In the genomic region with DNA sequence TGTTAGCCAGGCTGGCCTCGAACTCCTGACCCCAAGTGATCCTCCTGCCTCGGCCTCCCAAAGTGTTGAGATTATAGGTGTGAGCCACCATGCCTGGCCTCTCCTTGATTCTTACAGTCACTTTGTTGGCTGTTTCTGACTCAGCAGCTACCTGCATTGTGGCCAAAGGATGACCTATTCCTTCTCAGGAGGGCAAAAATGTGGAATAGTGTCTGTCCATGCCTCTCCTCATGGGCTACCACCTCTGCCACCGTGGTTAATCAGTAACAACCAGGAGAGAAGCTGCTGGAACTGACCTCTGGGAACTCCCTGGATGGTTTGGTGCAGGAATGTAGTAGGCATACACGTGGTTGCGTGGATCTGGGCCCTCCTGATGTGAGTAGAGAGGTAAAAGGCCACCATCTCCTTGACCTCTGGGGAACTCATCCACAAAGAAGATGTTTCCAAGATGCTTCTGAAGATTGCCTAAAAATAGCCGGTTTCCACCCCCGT, we compare ENCODE assay signal across 1 cellular context.
TF ChIP-seq lines count a peak whose summit lies in the region.

No MANE protein-coding gene starts in this region.

TF ChIP-seq in HepG2, 621 proteins besides CTCF, POLR2A, EP300 and RAD21 (continued from another document and continues in another):
- TF ChIP-seq CAMTA2 (CRISPR knock-in tag; IDR thresholded peaks at IDR 0.05; ENCODE audit: borderline replicate concordance) (no peak), ZNF672 (CRISPR knock-in tag; IDR thresholded peaks at IDR 0.05) (no peak), FOXC1 (CRISPR knock-in tag; IDR thresholded peaks at IDR 0.05; ENCODE audit: borderline replicate concordance) (peak; percentile 67; the same call in 1 of the 2 replicates), RBAK (CRISPR knock-in tag; IDR thresholded peaks at IDR 0.05) (no peak), MLLT10 (CRISPR knock-in tag; IDR thresholded peaks at IDR 0.05) (no peak), MYNN (CRISPR knock-in tag; IDR thresholded peaks at IDR 0.05; ENCODE audit: low read depth) (no peak), RORA (CRISPR knock-in tag; IDR thresholded peaks at IDR 0.05) (no peak), CSRNP2 (CRISPR knock-in tag; conservative IDR thresholded peaks at IDR 0.05; ENCODE audit: low read depth) (no peak), NRL (CRISPR knock-in tag; IDR thresholded peaks at IDR 0.05; ENCODE audit: borderline replicate concordance) (no peak), ZMYM3 (CRISPR knock-in tag; IDR thresholded peaks at IDR 0.05) (peak; percentile 85), SAFB2 (CRISPR knock-in tag; IDR thresholded peaks at IDR 0.05; ENCODE audit: borderline replicate concordance, low read depth) (no peak), MEF2D (CRISPR knock-in tag; IDR thresholded peaks at IDR 0.05) (peak; percentile 65; the same call in 1 of the 2 replicates), PATZ1 (CRISPR knock-in tag; IDR thresholded peaks at IDR 0.05) (no peak), CC2D1A (CRISPR knock-in tag; IDR thresholded peaks at IDR 0.05) (no peak), ZNF280B (CRISPR knock-in tag; IDR thresholded peaks at IDR 0.05; ENCODE audit: borderline replicate concordance) (no peak), NKX3-1 (CRISPR knock-in tag; IDR thresholded peaks at IDR 0.05) (no peak), TCF7L2 (IDR thresholded peaks at IDR 0.05; ENCODE audit: low read depth, low read length) (no peak), RARA (CRISPR knock-in tag; IDR thresholded peaks at IDR 0.05) (peak; percentile 88), MTF1 (CRISPR knock-in tag; IDR thresholded peaks at IDR 0.05) (no peak), BRCA1 (CRISPR knock-in tag; IDR thresholded peaks at IDR 0.05) (no peak), KLF11 (CRISPR knock-in tag; IDR thresholded peaks at IDR 0.05) (0 out of 2 replicates have a peak, but pooled peaks have one; percentile 67), DMTF1 (CRISPR knock-in tag; IDR thresholded peaks at IDR 0.05) (no peak), NBN (conservative IDR thresholded peaks at IDR 0.05) (no peak), GMEB1 (CRISPR knock-in tag; IDR thresholded peaks at IDR 0.05; ENCODE audit: borderline replicate concordance) (no peak), IKZF1 (IDR thresholded peaks at IDR 0.05) (no peak), ZFX (CRISPR knock-in tag; IDR thresholded peaks at IDR 0.05; ENCODE audit: low read depth) (peak; percentile 27; the same call in 1 of the 2 replicates), BORCS8-MEF2B (CRISPR knock-in tag; IDR thresholded peaks at IDR 0.05) (peak; percentile 48; the same call in 1 of the 2 replicates), ZNF747 (CRISPR knock-in tag; IDR thresholded peaks at IDR 0.05; ENCODE audit: borderline replicate concordance) (no peak), MXD3 (CRISPR knock-in tag; IDR thresholded peaks at IDR 0.05) (peak; percentile 68; the same call in 1 of the 2 replicates), NFKBIZ (CRISPR knock-in tag; IDR thresholded peaks at IDR 0.05) (no peak), MBNL3 (CRISPR knock-in tag; conservative IDR thresholded peaks at IDR 0.05) (no peak), ARID2 (CRISPR knock-in tag; IDR thresholded peaks at IDR 0.05; ENCODE audit: borderline replicate concordance) (no peak), RXRA (CRISPR knock-in tag; IDR thresholded peaks at IDR 0.05) (peak; percentile 83; the same call in 1 of the 2 replicates), MXD4 (CRISPR knock-in tag; IDR thresholded peaks at IDR 0.05) (peak; percentile 78), ARHGAP35 (CRISPR knock-in tag; IDR thresholded peaks at IDR 0.05; ENCODE audit: borderline replicate concordance) (no peak), POLR2AphosphoS2 (IDR thresholded peaks at IDR 0.05; ENCODE audit: low read depth, low read length) (no peak), ZBTB49 (CRISPR knock-in tag; IDR thresholded peaks at IDR 0.05; ENCODE audit: borderline replicate concordance) (no peak), PAX8 (CRISPR knock-in tag; IDR thresholded peaks at IDR 0.05; ENCODE audit: borderline replicate concordance) (no peak), NCOA5 (CRISPR knock-in tag; IDR thresholded peaks at IDR 0.05) (no peak), ATF7 (IDR thresholded peaks at IDR 0.05) (no peak), ATF7 (CRISPR knock-in tag; IDR thresholded peaks at IDR 0.05) (no peak), ZIK1 (CRISPR knock-in tag; IDR thresholded peaks at IDR 0.05; ENCODE audit: borderline replicate concordance, low read depth) (no peak; the same call in 1 of the 2 replicates), ZNF292 (CRISPR knock-in tag; IDR thresholded peaks at IDR 0.05; ENCODE audit: borderline replicate concordance, low read depth) (peak; percentile 68; the same call in 1 of the 2 replicates)
- TF ChIP-seq, protein P1, sequence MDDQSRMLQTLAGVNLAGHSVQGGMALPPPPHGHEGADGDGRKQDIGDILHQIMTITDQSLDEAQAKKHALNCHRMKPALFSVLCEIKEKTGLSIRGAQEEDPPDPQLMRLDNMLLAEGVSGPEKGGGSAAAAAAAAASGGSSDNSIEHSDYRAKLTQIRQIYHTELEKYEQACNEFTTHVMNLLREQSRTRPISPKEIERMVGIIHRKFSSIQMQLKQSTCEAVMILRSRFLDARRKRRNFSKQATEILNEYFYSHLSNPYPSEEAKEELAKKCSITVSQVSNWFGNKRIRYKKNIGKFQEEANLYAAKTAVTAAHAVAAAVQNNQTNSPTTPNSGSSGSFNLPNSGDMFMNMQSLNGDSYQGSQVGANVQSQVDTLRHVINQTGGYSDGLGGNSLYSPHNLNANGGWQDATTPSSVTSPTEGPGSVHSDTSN (CRISPR knock-in tag; IDR thresholded peaks at IDR 0.05; ENCODE audit: borderline replicate concordance) = no peak
- TF ChIP-seq, protein P2, sequence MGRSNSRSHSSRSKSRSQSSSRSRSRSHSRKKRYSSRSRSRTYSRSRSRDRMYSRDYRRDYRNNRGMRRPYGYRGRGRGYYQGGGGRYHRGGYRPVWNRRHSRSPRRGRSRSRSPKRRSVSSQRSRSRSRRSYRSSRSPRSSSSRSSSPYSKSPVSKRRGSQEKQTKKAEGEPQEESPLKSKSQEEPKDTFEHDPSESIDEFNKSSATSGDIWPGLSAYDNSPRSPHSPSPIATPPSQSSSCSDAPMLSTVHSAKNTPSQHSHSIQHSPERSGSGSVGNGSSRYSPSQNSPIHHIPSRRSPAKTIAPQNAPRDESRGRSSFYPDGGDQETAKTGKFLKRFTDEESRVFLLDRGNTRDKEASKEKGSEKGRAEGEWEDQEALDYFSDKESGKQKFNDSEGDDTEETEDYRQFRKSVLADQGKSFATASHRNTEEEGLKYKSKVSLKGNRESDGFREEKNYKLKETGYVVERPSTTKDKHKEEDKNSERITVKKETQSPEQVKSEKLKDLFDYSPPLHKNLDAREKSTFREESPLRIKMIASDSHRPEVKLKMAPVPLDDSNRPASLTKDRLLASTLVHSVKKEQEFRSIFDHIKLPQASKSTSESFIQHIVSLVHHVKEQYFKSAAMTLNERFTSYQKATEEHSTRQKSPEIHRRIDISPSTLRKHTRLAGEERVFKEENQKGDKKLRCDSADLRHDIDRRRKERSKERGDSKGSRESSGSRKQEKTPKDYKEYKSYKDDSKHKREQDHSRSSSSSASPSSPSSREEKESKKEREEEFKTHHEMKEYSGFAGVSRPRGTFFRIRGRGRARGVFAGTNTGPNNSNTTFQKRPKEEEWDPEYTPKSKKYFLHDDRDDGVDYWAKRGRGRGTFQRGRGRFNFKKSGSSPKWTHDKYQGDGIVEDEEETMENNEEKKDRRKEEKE (IDR thresholded peaks at IDR 0.05) = no peak
- TF ChIP-seq, protein P3, sequence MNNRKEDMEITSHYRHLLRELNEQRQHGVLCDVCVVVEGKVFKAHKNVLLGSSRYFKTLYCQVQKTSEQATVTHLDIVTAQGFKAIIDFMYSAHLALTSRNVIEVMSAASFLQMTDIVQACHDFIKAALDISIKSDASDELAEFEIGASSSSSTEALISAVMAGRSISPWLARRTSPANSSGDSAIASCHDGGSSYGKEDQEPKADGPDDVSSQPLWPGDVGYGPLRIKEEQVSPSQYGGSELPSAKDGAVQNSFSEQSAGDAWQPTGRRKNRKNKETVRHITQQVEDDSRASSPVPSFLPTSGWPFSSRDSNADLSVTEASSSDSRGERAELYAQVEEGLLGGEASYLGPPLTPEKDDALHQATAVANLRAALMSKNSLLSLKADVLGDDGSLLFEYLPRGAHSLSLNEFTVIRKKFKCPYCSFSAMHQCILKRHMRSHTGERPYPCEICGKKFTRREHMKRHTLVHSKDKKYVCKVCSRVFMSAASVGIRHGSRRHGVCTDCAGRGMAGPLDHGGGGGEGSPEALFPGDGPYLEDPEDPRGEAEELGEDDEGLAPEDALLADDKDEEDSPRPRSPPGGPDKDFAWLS (CRISPR knock-in tag; IDR thresholded peaks at IDR 0.05; ENCODE audit: borderline replicate concordance) = no peak
